In genomic region chr11:24351179-24351578, GRCh38 we compare ENCODE assay signal across 35 cellular contexts.
"Had no signal": no experiment of that assay in that cellular context is flagged by ENCODE, and none has a peak within 500 bp of the region (broad histone marks: within the 10 kb centered on the region; RNA-seq: fewer than 3 reads in every experiment).

No MANE protein-coding gene starts in this region.

- H3K9ac ChIP-seq: KMS-11 had no signal

- H3K4me3 ChIP-seq: MG63 had no signal

- H3K4me2 ChIP-seq: KMS-11 had no signal

- H3K27me3 ChIP-seq: MG63 had no signal

- H3K27ac ChIP-seq: KMS-11 had no signal

- H3K36me3 ChIP-seq: MG63 had no signal

- DNase-seq: Karpas-422, Kasumi-1, KBM-7, KG1, MG63, MM.1S, MV-4-11, NCI-H1048, NCI-H1092, NCI-H1092 treated with DMSO at 0.1 percent for 48 hours, NCI-H1105, NCI-H1105 treated with DMSO at 0.1 percent for 48 hours, NCI-H1417, NCI-H1417 treated with DMSO at 0.1 percent for 48 hours, NCI-H1436, NCI-H1436 treated with DMSO at 0.1 percent for 48 hours, NCI-H146, NCI-H1694, NCI-H1694 treated with DMSO at 0.1 percent for 48 hours, NCI-H187, NCI-H187 treated with DMSO at 0.1 percent for 48 hours, NCI-H1930, NCI-H2029, NCI-H2029 treated with DMSO at 0.1 percent for 48 hours, NCI-H2081, NCI-H2081 treated with DMSO at 0.1 percent for 48 hours, NCI-H2107, NCI-H2171, NCI-H2171 treated with DMSO at 0.1 percent for 48 hours, NCI-H2227 treated with DMSO at 0.1 percent for 48 hours, NCI-H226, NCI-H345, NCI-H446, NCI-H446 treated with DMSO at 0.1 percent for 48 hours had no signal

- H3K9me3 ChIP-seq: MG63 had no signal
